ENCODE assay signal across 16 cellular contexts in genomic region chr7:85341973-85342372, GRCh38.
DNase-seq lines count a peak whose midpoint lies in the region; ATAC-seq and TF ChIP-seq lines count a peak whose summit lies in the region.
"Had no signal": no experiment of that assay in that cellular context is flagged by ENCODE, and none has a peak within 500 bp of the region (broad histone marks: within the 10 kb centered on the region; RNA-seq: fewer than 3 reads in every experiment).

No MANE protein-coding gene starts in this region.

- no peaks in the 10 kb centered on the region for H3F3A ChIP-seq in GM23338 (replicated peaks; ENCODE audit: low read depth)

- H3K4me3 Mint-ChIP-seq in GM23338 (no peak overlapping the region), MCF 10A (ENCODE audit: unreplicated experiment) (no peak overlapping the region)
- H3K4me3 Mint-ChIP-seq: CD4-positive, alpha-beta T cell; H9 had no signal

- no peak for ATAC-seq in GM23338
- ATAC-seq in HG02852 (IDR thresholded peaks at IDR 0.05; ENCODE audit: unreplicated experiment): no peak
- ATAC-seq: K562 had no signal

- H3K36me3 Mint-ChIP-seq in GM23338 (ENCODE audit: low read depth) (no peaks in the 10 kb centered on the region), MCF 10A (ENCODE audit: insufficient read depth, unreplicated experiment) (no peaks in the 10 kb centered on the region)

- H3K9me2 ChIP-seq in GM23338 (ENCODE audit: insufficient read depth): no peaks in the 10 kb centered on the region

- POLR2A ChIA-PET in MCF 10A (lab: Yijun Ruan, JAX): no interaction called here

- no peak for TF ChIP-seq CTCF in 22Rv1 (IDR thresholded peaks at IDR 0.05)
- no peak for TF ChIP-seq CTCF in GM23338 (conservative IDR thresholded peaks at IDR 0.05; ENCODE audit: low read depth in 2 of 2)
- no peak for TF ChIP-seq CTCF in MCF 10A (IDR thresholded peaks at IDR 0.05; ENCODE audit: unreplicated experiment)

- H3K36me3 ChIP-seq in GM23338 (ENCODE audit: insufficient read depth) (no peaks in the 10 kb centered on the region), adipocyte (ENCODE audit: control insufficient read depth, insufficient read depth, low read length, severe bottlenecking) (no peaks in the 10 kb centered on the region)

- no peaks in the 10 kb centered on the region for H3K79me2 ChIP-seq in GM23338 (replicated peaks; ENCODE audit: insufficient read depth)

- no peak overlapping the region for H2AFZ ChIP-seq in GM23338

- no peak overlapping the region for H3K4me2 ChIP-seq in GM23338

- intact Hi-C loops in MCF 10A (cut with micrococcal nuclease): no loop called here

- H3K27ac ChIP-seq in 22Rv1: peak overlapping the region; percentile 22; the same call in 1 of the 2 replicates
- H3K27ac ChIP-seq in GM23338 (ENCODE audit: low read depth): no peak overlapping the region
- H3K27ac ChIP-seq: C4-2B, HL-60 had no signal

- CTCF ChIA-PET in MCF 10A (lab: Yijun Ruan, JAX): no interaction called here

- H3K4me3 ChIP-seq in GM23338 (no peak overlapping the region), adipocyte (ENCODE audit: low read length) (no peak overlapping the region)
- H3K4me3 ChIP-seq: K562 had no signal

- no peaks in the 10 kb centered on the region for H3K27me3 Mint-ChIP-seq in GM23338 (ENCODE audit: insufficient read depth, low read depth, poor library complexity)
- peaks cover 56% of the 10 kb centered on the region for H3K27me3 Mint-ChIP-seq in MCF 10A (ENCODE audit: insufficient read depth, unreplicated experiment)
- H3K27me3 Mint-ChIP-seq: CD4-positive, alpha-beta T cell had no signal

- H3K9me3 Mint-ChIP-seq in GM23338: no peaks in the 10 kb centered on the region
- no peaks in the 10 kb centered on the region for H3K9me3 Mint-ChIP-seq in MCF 10A (ENCODE audit: unreplicated experiment)
- H3K9me3 Mint-ChIP-seq: H9 had no signal

- H3K4me1 ChIP-seq in GM23338 (ENCODE audit: insufficient read depth) (peaks cover 12% of the 10 kb centered on the region), adipocyte (ENCODE audit: control insufficient read depth, insufficient read depth, low read length) (no peaks in the 10 kb centered on the region)

- BruUV-seq in MCF 10A (replicated peaks; lab: Mats Ljungman, UMichigan): no TSS peak

- no peak overlapping the region for H3K9ac ChIP-seq in adipocyte (ENCODE audit: low read length)

- H4K20me1 ChIP-seq in GM23338 (replicated peaks; ENCODE audit: insufficient read depth): no peaks in the 10 kb centered on the region

- no peaks in the 10 kb centered on the region for H3K9me3 ChIP-seq in adipocyte (ENCODE audit: control insufficient read depth, low read length)
- H3K9me3 ChIP-seq: Caco-2 had no signal

- H3K27me3 ChIP-seq in GM23338 (ENCODE audit: insufficient read depth) (no peaks in the 10 kb centered on the region), adipocyte (replicated peaks; ENCODE audit: control insufficient read depth, insufficient read depth, low read length) (no peaks in the 10 kb centered on the region)

- peak; percentile 15 for DNase-seq in GM23338 (ENCODE audit: low spot score)
- DNase-seq in adipocyte (ENCODE audit: low read depth): peak; percentile 49
- DNase-seq in left kidney (ENCODE audit: low read depth, low spot score): peak; percentile 30
- no peak for DNase-seq in NCI-H748 treated with DMSO at 0.1 percent for 48 hours (lab: John Stamatoyannopoulos, UW)
- no peak for DNase-seq in MCF 10A (ENCODE audit: unreplicated experiment)
- DNase-seq in foreskin melanocyte: no peak
- DNase-seq: AML-193; Caco-2; CD4-positive, alpha-beta T cell; GDM1; H9 had no signal

- H3K27ac Mint-ChIP-seq in GM23338 (no peak overlapping the region), MCF 10A (ENCODE audit: low read depth, unreplicated experiment) (no peak overlapping the region)
- H3K27ac Mint-ChIP-seq: CD4-positive, alpha-beta T cell; H9 had no signal

- H3K4me1 Mint-ChIP-seq in GM23338 (peaks cover 5% of the 10 kb centered on the region; the same call in 2 of the 3 replicates), MCF 10A (ENCODE audit: insufficient read depth, unreplicated experiment) (no peaks in the 10 kb centered on the region)

TF ChIP-seq in GM23338, 12 proteins besides CTCF, POLR2A, EP300 and RAD21 (continues in another document):
- TF ChIP-seq ETS1 (IDR thresholded peaks at IDR 0.05): no peak
- no peak for TF ChIP-seq POLR2AphosphoS5 (IDR thresholded peaks at IDR 0.05; ENCODE audit: low read depth)
- TF ChIP-seq ZNF331 (CRISPR knock-in tag; IDR thresholded peaks at IDR 0.05; ENCODE audit: low read depth): no peak
- TF ChIP-seq STAT1 (IDR thresholded peaks at IDR 0.05; ENCODE audit: unreplicated experiment): no peak
- no peak for TF ChIP-seq REST (IDR thresholded peaks at IDR 0.05; ENCODE audit: unreplicated experiment)
- no peak for TF ChIP-seq EZH2phosphoT487 (IDR thresholded peaks at IDR 0.05; ENCODE audit: unreplicated experiment)
- no peak for TF ChIP-seq ZNF114 (CRISPR knock-in tag; IDR thresholded peaks at IDR 0.05)

Comparison
In these comparisons a context has a peak if more than half of its experiments do, and no peak if none do; other contexts are left out.
1. DNase-seq: peak in GM23338 (single experiment), adipocyte (single experiment) and left kidney (single experiment); none in NCI-H748 treated with DMSO at 0.1 percent for 48 hours (single experiment), MCF 10A (single experiment) and foreskin melanocyte (single experiment).